Comparison of ENCODE assay signal across 21 cellular contexts in the genomic region with DNA sequence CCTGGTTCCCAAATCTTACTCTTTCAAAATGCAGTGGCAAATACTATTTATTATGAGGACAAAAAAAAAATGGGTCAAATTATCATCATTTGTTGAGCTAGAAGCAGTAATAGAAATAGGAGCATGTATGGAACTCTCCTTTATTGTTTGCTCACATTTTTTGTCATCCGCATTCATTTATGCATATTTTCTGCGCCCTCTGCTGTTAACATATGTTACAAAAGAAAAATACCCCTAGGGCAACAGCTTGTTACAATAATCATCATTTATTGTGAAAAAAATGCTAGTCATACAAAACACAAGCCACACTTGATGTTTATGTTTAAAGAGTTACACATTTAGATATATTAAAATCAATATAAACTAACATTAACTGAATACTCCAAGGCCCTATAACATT.
DNase-seq lines count a peak whose midpoint lies in the region; ATAC-seq and TF ChIP-seq lines count a peak whose summit lies in the region.
"Had no signal": no experiment of that assay in that cellular context is flagged by ENCODE, and none has a peak within 500 bp of the region (broad histone marks: within the 10 kb centered on the region; RNA-seq: fewer than 3 reads in every experiment).

No MANE protein-coding gene starts in this region.

- TF ChIP-seq EP300 in SK-N-SH (IDR thresholded peaks at IDR 0.05; ENCODE audit: borderline replicate concordance in 1 of 2, low read depth in 1 of 2, low read length in 1 of 2): no peak

- DNase-seq in SK-N-SH (peak; percentile 9), Karpas-422 (peak; percentile 59), PC-9 (no peak), posterior vena cava (ENCODE audit: low spot score) (no peak), mucosa of gallbladder (ENCODE audit: low spot score) (no peak)
- DNase-seq: Caco-2; esophagus squamous epithelium; GF-D8; head of caudate nucleus; immature natural killer cell; KG1; lower lobe of right lung; NCI-H187; NCI-H774; pancreas; stimulated activated CD4-positive, alpha-beta T cell treated with anti-CD3 and anti-CD28 coated beads, Interleukin-4, amount 100 ng/mL, for 1 hour had no signal

- H3K4me2 ChIP-seq in SK-N-SH (no peak overlapping the region), Karpas-422 (ENCODE audit: low read depth, low read length, poor library complexity, severe bottlenecking) (no peak overlapping the region), PC-9 (no peak overlapping the region)

- peak; percentile 58 for TF ChIP-seq RAD21 in SK-N-SH (IDR thresholded peaks at IDR 0.05; ENCODE audit: low read length)

- BruUV-seq in PC-9 (replicated peaks; lab: Mats Ljungman, UMichigan): no TSS peak

- H3K79me2 ChIP-seq in SK-N-SH (ENCODE audit: insufficient read depth) (no peaks in the 10 kb centered on the region), Karpas-422 (ENCODE audit: low read length) (no peaks in the 10 kb centered on the region), PC-9 (ENCODE audit: low read depth) (no peaks in the 10 kb centered on the region)

- H3K4me3 ChIP-seq in SK-N-SH (ENCODE audit: low read depth in 2 of 2, low read length in 1 of 2): no peak overlapping the region
- H3K4me3 ChIP-seq in Karpas-422 (ENCODE audit: low read length): no peak overlapping the region
- no peak overlapping the region for H3K4me3 ChIP-seq in PC-9
- H3K4me3 ChIP-seq: cardiac muscle cell, esophagus squamous epithelium, lower lobe of right lung, pancreas, SJCRH30 had no signal

- H2AFZ ChIP-seq in SK-N-SH (ENCODE audit: low read depth): no peak overlapping the region
- no peak overlapping the region for H2AFZ ChIP-seq in Karpas-422 (ENCODE audit: low read length)
- no peak overlapping the region for H2AFZ ChIP-seq in PC-9

- H3K27ac ChIP-seq in SK-N-SH (ENCODE audit: low read depth in 2 of 2, low read length in 1 of 2): no peak overlapping the region
- no peak overlapping the region for H3K27ac ChIP-seq in Karpas-422 (ENCODE audit: low read length)
- H3K27ac ChIP-seq in PC-9: no peak overlapping the region
- H3K27ac ChIP-seq: cardiac muscle cell, esophagus squamous epithelium, lower lobe of right lung, pancreas, SJCRH30 had no signal

- intact Hi-C loops in PC-9 (cut with micrococcal nuclease; ENCODE audit: unreplicated experiment): no loop called here
- intact Hi-C loops in posterior vena cava (cut with DNase I): no loop called here

- CTCF ChIA-PET in SK-N-SH (lab: Yijun Ruan, JAX): interaction anchor here (0.8 to 2.5 kb wide), 12 partner anchors 11 to 831 kb away, joined by 3 to 9 read pairs (median 4); no protein-coding TSS in a partner anchor
- CTCF ChIA-PET in PC-9 (lab: Charles Lee): no interaction called here

- H3K9me2 ChIP-seq in SK-N-SH (no peaks in the 10 kb centered on the region), Karpas-422 (replicated peaks; ENCODE audit: insufficient read depth, low read length) (no peaks in the 10 kb centered on the region), PC-9 (ENCODE audit: insufficient read depth) (no peaks in the 10 kb centered on the region)

- H3K9me3 ChIP-seq in SK-N-SH (no peaks in the 10 kb centered on the region), Karpas-422 (ENCODE audit: low read length) (peaks cover 11% of the 10 kb centered on the region), PC-9 (ENCODE audit: insufficient read depth, low read depth) (no peaks in the 10 kb centered on the region)
- H3K9me3 ChIP-seq: Caco-2, esophagus squamous epithelium, lower lobe of right lung, pancreas, SJCRH30 had no signal

- POLR2A ChIA-PET in SK-N-SH (lab: Yijun Ruan, JAX) (interaction anchor here (0.6 kb wide), 1 partner anchor 524 kb away, joined by 3 read pairs; no protein-coding TSS in a partner anchor), PC-9 (lab: Charles Lee; ENCODE audit: unreplicated experiment) (no interaction called here)

- H3K9ac ChIP-seq in SK-N-SH: no peak overlapping the region
- no peak overlapping the region for H3K9ac ChIP-seq in Karpas-422 (ENCODE audit: low read length)

- H4K20me1 ChIP-seq in SK-N-SH (ENCODE audit: insufficient read depth) (no peaks in the 10 kb centered on the region), Karpas-422 (ENCODE audit: insufficient read depth, low read depth, low read length) (no peaks in the 10 kb centered on the region), PC-9 (ENCODE audit: insufficient read depth) (no peaks in the 10 kb centered on the region)

- 49% methylated on average over 2 of the region's 2 CpGs for WGBS in SK-N-SH (ENCODE audit: low lambda C conversion rate)

- ATAC-seq in SK-N-SH treated with all-trans-retinoic acid at 6 μM for 48 hours (no peak), HG03469 (IDR thresholded peaks at IDR 0.05; ENCODE audit: unreplicated experiment) (no peak)
- ATAC-seq: activated CD4-positive, CD25-positive, alpha-beta regulatory T cell treated with anti-CD3 and anti-CD28 coated beads, Interleukin-2, amount 50 U/mL, for 24 hours; lower lobe of right lung; pancreas had no signal

- TF ChIP-seq CTCF in SK-N-SH (IDR thresholded peaks at IDR 0.05): peak; percentile 20
- TF ChIP-seq CTCF in PC-9 (conservative IDR thresholded peaks at IDR 0.05): peak; percentile 30; the same call in 1 of the 2 replicates

- H3K27me3 ChIP-seq in SK-N-SH (ENCODE audit: insufficient read depth) (no peaks in the 10 kb centered on the region), Karpas-422 (ENCODE audit: low read length) (no peaks in the 10 kb centered on the region), PC-9 (ENCODE audit: insufficient read depth, low read depth) (no peaks in the 10 kb centered on the region)
- H3K27me3 ChIP-seq: cardiac muscle cell, esophagus squamous epithelium, pancreas, SJCRH30 had no signal

- no peaks in the 10 kb centered on the region for H3K4me1 ChIP-seq in SK-N-SH (ENCODE audit: control insufficient read depth in 1 of 2, insufficient read depth in 2 of 2, low read depth in 1 of 2, low read length in 1 of 2)
- H3K4me1 ChIP-seq in Karpas-422 (ENCODE audit: low read length): no peaks in the 10 kb centered on the region
- H3K4me1 ChIP-seq in PC-9 (replicated peaks; ENCODE audit: insufficient read depth): no peaks in the 10 kb centered on the region
- H3K4me1 ChIP-seq: Caco-2, esophagus squamous epithelium, lower lobe of right lung, pancreas, SJCRH30 had no signal

- no peaks in the 10 kb centered on the region for H3K36me3 ChIP-seq in SK-N-SH (replicated peaks in 1 of 2; ENCODE audit: control insufficient read depth in 1 of 2, insufficient read depth in 2 of 2, low read length in 1 of 2)
- no peaks in the 10 kb centered on the region for H3K36me3 ChIP-seq in Karpas-422 (ENCODE audit: insufficient read depth, low read length)
- H3K36me3 ChIP-seq in PC-9 (ENCODE audit: low read depth): no peaks in the 10 kb centered on the region
- H3K36me3 ChIP-seq: cardiac muscle cell, esophagus squamous epithelium, lower lobe of right lung, pancreas, SJCRH30 had no signal

- no peaks in the 10 kb centered on the region for H3F3A ChIP-seq in SK-N-SH (replicated peaks; ENCODE audit: insufficient read depth)
- H3F3A ChIP-seq in PC-9 (ENCODE audit: insufficient read depth, low read depth): no peaks in the 10 kb centered on the region

TF ChIP-seq in SK-N-SH, 30 proteins besides CTCF, POLR2A, EP300 and RAD21 (continues in another document):
- TF ChIP-seq SMC3 (IDR thresholded peaks at IDR 0.05; ENCODE audit: low read depth, low read length): peak; percentile 15; the same call in 1 of the 2 replicates
- no peak for TF ChIP-seq EZH2phosphoT487 (IDR thresholded peaks at IDR 0.05; ENCODE audit: borderline replicate concordance, low read depth)

TF ChIP-seq in SK-N-SH treated with all-trans-retinoic acid at 6 μM for 48 hours, 23 proteins besides CTCF, POLR2A, EP300 and RAD21 (continues in another document):
- TF ChIP-seq ZC3H10 (CRISPR knock-in tag; IDR thresholded peaks at IDR 0.05) (no peak), SNAI2 (CRISPR knock-in tag; IDR thresholded peaks at IDR 0.05) (no peak), TSHZ2 (CRISPR knock-in tag; IDR thresholded peaks at IDR 0.05) (no peak), PPARA (CRISPR knock-in tag; IDR thresholded peaks at IDR 0.05; ENCODE audit: borderline replicate concordance) (no peak), TCF4 (CRISPR knock-in tag; IDR thresholded peaks at IDR 0.05; ENCODE audit: borderline replicate concordance) (no peak), ESRRG (CRISPR knock-in tag; IDR thresholded peaks at IDR 0.05) (no peak), CSDC2 (CRISPR knock-in tag; IDR thresholded peaks at IDR 0.05) (no peak)
- TF ChIP-seq, protein P1, sequence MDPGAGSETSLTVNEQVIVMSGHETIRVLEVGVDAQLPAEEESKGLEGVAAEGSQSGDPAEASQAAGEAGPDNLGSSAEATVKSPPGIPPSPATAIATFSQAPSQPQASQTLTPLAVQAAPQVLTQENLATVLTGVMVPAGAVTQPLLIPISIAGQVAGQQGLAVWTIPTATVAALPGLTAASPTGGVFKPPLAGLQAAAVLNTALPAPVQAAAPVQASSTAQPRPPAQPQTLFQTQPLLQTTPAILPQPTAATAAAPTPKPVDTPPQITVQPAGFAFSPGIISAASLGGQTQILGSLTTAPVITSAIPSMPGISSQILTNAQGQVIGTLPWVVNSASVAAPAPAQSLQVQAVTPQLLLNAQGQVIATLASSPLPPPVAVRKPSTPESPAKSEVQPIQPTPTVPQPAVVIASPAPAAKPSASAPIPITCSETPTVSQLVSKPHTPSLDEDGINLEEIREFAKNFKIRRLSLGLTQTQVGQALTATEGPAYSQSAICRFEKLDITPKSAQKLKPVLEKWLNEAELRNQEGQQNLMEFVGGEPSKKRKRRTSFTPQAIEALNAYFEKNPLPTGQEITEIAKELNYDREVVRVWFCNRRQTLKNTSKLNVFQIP (CRISPR knock-in tag; IDR thresholded peaks at IDR 0.05; ENCODE audit: borderline replicate concordance, low read depth): no peak

Comparison
In these comparisons a context has a peak if more than half of its experiments do, and no peak if none do; other contexts are left out.
1. DNase-seq: peak in SK-N-SH (single experiment) and Karpas-422 (single experiment); none in PC-9 (0 of 2), posterior vena cava (single experiment) and mucosa of gallbladder (single experiment).